24 cellular contexts compared by ENCODE assay signal in genomic region chr1:224177356-224177999, GRCh38.
"Had no signal": no experiment of that assay in that cellular context is flagged by ENCODE, and none has a peak within 500 bp of the region (broad histone marks: within the 10 kb centered on the region; RNA-seq: fewer than 3 reads in every experiment).

No MANE protein-coding gene starts in this region.

- DNase-seq: activated CD4-positive, alpha-beta memory T cell treated with anti-CD3 and anti-CD28 coated beads, Interleukin-2, amount 10 ng/mL, durations not matched to agents 7 days and 5 days; activated CD4-positive, alpha-beta T cell treated with anti-CD3 and anti-CD28 coated beads for 36 hours; activated CD4-positive, alpha-beta T cell treated with anti-CD3 and anti-CD28 coated beads, Interleukin-2, amount 50 U/mL, for 1 hour; activated CD8-positive, alpha-beta memory T cell treated with anti-CD3 and anti-CD28 coated beads, Interleukin-2, amount 50 U/mL, for 48 hours; activated gamma-delta T cell; activated naive CD4-positive, alpha-beta T cell treated with anti-CD3 and anti-CD28 coated beads, Interleukin-2, amount 10 ng/mL, durations not matched to agents 7 days and 5 days; activated naive CD8-positive, alpha-beta T cell treated with anti-CD3 and anti-CD28 coated beads, Interleukin-2, amount 10 ng/mL, durations not matched to agents 7 days and 5 days; activated T-cell treated with anti-CD3 and anti-CD28 coated beads, Interleukin-2, amount 50 U/mL, for 1 hour; aorta; caudate nucleus; KG1; NCI-H1092; NCI-H1417; NCI-H1930; NCI-H2107; NCI-H2171 treated with DMSO at 0.1 percent for 48 hours; NCI-H226; NCI-H526 treated with DMSO at 0.1 percent for 48 hours; NCI-H82; T-cell; T-helper 2 cell; T1000; WERI-Rb-1 had no signal

- H3K27ac Mint-ChIP-seq: activated CD4-positive, alpha-beta memory T cell treated with anti-CD3 and anti-CD28 coated beads, Interleukin-2, amount 10 ng/mL, durations not matched to agents 7 days and 5 days; activated CD4-positive, alpha-beta T cell treated with anti-CD3 and anti-CD28 coated beads for 36 hours; activated naive CD4-positive, alpha-beta T cell treated with anti-CD3 and anti-CD28 coated beads, Interleukin-2, amount 10 ng/mL, durations not matched to agents 7 days and 5 days; activated naive CD8-positive, alpha-beta T cell treated with anti-CD3 and anti-CD28 coated beads, Interleukin-2, amount 10 ng/mL, durations not matched to agents 7 days and 5 days; activated T-helper 1 cell treated with anti-CD3 and anti-CD28 coated beads, Interleukin-12 subunit alpha, Interleukin-12 subunit beta, Interleukin-2, Interleukin-4 antibody, amounts not matched to agents 30 ng/mL and 10 ng/mL and 1 ng/mL, durations not matched to agents 14 hours and 24 hours and 36 hours; T-cell had no signal

- H3K4me3 Mint-ChIP-seq: activated CD4-positive, alpha-beta memory T cell treated with anti-CD3 and anti-CD28 coated beads, Interleukin-2, amount 10 ng/mL, durations not matched to agents 7 days and 5 days; activated CD4-positive, alpha-beta T cell treated with anti-CD3 and anti-CD28 coated beads for 36 hours; activated naive CD4-positive, alpha-beta T cell treated with anti-CD3 and anti-CD28 coated beads, Interleukin-2, amount 10 ng/mL, durations not matched to agents 7 days and 5 days; activated naive CD8-positive, alpha-beta T cell treated with anti-CD3 and anti-CD28 coated beads, Interleukin-2, amount 10 ng/mL, durations not matched to agents 7 days and 5 days; activated T-helper 1 cell treated with anti-CD3 and anti-CD28 coated beads, Interleukin-12 subunit alpha, Interleukin-12 subunit beta, Interleukin-2, Interleukin-4 antibody, amounts not matched to agents 30 ng/mL and 10 ng/mL and 1 ng/mL, durations not matched to agents 14 hours and 24 hours and 36 hours; T-cell had no signal

- H3K36me3 Mint-ChIP-seq: T-cell had no signal

- H3K27me3 Mint-ChIP-seq: activated CD4-positive, alpha-beta memory T cell treated with anti-CD3 and anti-CD28 coated beads, Interleukin-2, amount 10 ng/mL, durations not matched to agents 7 days and 5 days; T-cell had no signal

- H3K9me3 Mint-ChIP-seq: activated CD4-positive, alpha-beta memory T cell treated with anti-CD3 and anti-CD28 coated beads, Interleukin-2, amount 10 ng/mL, durations not matched to agents 7 days and 5 days; activated naive CD4-positive, alpha-beta T cell treated with anti-CD3 and anti-CD28 coated beads, Interleukin-2, amount 10 ng/mL, durations not matched to agents 7 days and 5 days; activated naive CD8-positive, alpha-beta T cell treated with anti-CD3 and anti-CD28 coated beads, Interleukin-2, amount 10 ng/mL, durations not matched to agents 7 days and 5 days; activated T-helper 1 cell treated with anti-CD3 and anti-CD28 coated beads, Interleukin-12 subunit alpha, Interleukin-12 subunit beta, Interleukin-2, Interleukin-4 antibody, amounts not matched to agents 30 ng/mL and 10 ng/mL and 1 ng/mL, durations not matched to agents 14 hours and 24 hours and 36 hours; T-cell had no signal

- ATAC-seq: activated CD4-positive, alpha-beta T cell treated with anti-CD3 and anti-CD28 coated beads for 36 hours; T-cell had no signal
